ENCODE assay signal across 9 cellular contexts in the genomic region with DNA sequence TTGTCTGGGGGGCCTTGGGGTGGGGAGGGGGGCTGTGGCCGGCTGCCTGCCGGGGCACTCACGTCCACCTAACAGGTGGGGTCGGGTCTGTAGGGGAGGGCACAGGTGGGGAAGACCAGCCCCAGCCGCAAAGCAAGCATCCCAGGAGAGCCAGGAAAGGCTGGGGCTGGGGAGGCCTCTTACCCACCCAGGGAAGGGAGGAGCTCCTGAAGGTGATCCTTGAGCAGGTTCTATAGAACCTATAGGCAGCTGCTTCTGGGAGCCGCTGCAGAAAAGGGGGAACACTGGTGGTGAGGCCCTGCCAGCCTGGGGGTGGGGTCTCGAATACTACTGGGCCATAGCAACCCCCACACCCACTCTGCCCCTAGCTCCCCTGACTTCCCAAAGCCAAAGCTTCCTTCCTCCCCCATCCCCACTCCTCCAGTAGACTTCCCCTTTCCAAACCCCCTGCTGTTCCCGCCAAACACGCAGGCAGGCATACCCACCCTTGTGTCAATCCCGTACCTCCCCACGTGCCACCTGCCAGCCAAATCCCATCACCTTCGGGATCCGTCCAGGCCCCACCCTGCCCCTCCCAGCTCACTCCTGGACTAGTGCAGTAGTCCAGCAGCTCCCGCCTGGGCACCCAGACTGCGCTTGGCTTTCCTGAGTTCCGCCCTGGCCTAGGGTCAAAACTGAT. TPM values are rescaled to one million over a fixed set of nuclear protein-coding genes. Genes with fewer than 3 reads are reported as not detected.
DNase-seq lines count a peak whose midpoint lies in the region; FAIRE-seq and TF ChIP-seq lines count a peak whose summit lies in the region.
"Had no signal": no experiment of that assay in that cellular context is flagged by ENCODE, and none has a peak within 500 bp of the region (broad histone marks: within the 10 kb centered on the region; RNA-seq: fewer than 3 reads in every experiment).

No MANE protein-coding gene starts in this region.

- FAIRE-seq in GM19239 (lab: Jason Lieb, UNC) = no peak
- FAIRE-seq: TTC549 had no signal

- DNase-seq in NB4 (ENCODE audit: low read depth) (peak; percentile 84), colonic mucosa (peak; percentile 94), neural crest cell (ENCODE audit: low read depth, low spot score) (no peak), KG1 (lab: John Stamatoyannopoulos, UW) (no peak), GM19239 (ENCODE audit: insufficient read length, low spot score) (no peak), GM19238 (ENCODE audit: insufficient read length, low spot score) (no peak), HuH-7 (ENCODE audit: low spot score) (no peak)

- H3K27ac Mint-ChIP-seq in neural crest cell (ENCODE audit: unreplicated experiment) = no peak overlapping the region

- intact Hi-C loops in colonic mucosa (cut with DNase I) = no loop called here

- H3K4me3 Mint-ChIP-seq in neural crest cell = peak overlapping the region; percentile 47

- H3K36me3 ChIP-seq in BLaER1 = peaks cover 6% of the 10 kb centered on the region
- no peaks in the 10 kb centered on the region for H3K36me3 ChIP-seq in colonic mucosa

- no peak for TF ChIP-seq POLR2A in NB4 (IDR thresholded peaks at IDR 0.05; ENCODE audit: extremely low read depth, insufficient read length)

- H3K27ac ChIP-seq in BLaER1 (peak overlapping the region; percentile 99), colonic mucosa (peak overlapping the region; percentile 98)

- peaks cover 22% of the 10 kb centered on the region for H3K4me1 Mint-ChIP-seq in neural crest cell

- H3K4me1 ChIP-seq in BLaER1 = peaks cover 74% of the 10 kb centered on the region
- H3K4me1 ChIP-seq in colonic mucosa = peaks cover 61% of the 10 kb centered on the region

- H3K9me3 ChIP-seq in BLaER1 = no peaks in the 10 kb centered on the region
- no peaks in the 10 kb centered on the region for H3K9me3 ChIP-seq in colonic mucosa

- no peak for TF ChIP-seq CTCF in NB4 (IDR thresholded peaks at IDR 0.05; ENCODE audit: low read depth, low read length)
- TF ChIP-seq CTCF in colonic mucosa (IDR thresholded peaks at IDR 0.05) = no peak
- TF ChIP-seq CTCF in neural crest cell (conservative IDR thresholded peaks at IDR 0.05) = no peak

- H3K9me3 Mint-ChIP-seq in neural crest cell = no peaks in the 10 kb centered on the region

- no peaks in the 10 kb centered on the region for H3K36me3 Mint-ChIP-seq in neural crest cell (ENCODE audit: low read depth)

- peak overlapping the region; percentile 99 for H3K4me2 ChIP-seq in BLaER1

- H4K20me1 ChIP-seq in BLaER1 = peaks cover 64% of the 10 kb centered on the region

- H3K27me3 Mint-ChIP-seq in neural crest cell (ENCODE audit: low read depth) = peaks cover 25% of the 10 kb centered on the region

- H3K4me3 ChIP-seq in BLaER1 = peak overlapping the region; percentile 96
- H3K4me3 ChIP-seq in NB4 (ENCODE audit: low read depth, low read length) = peak overlapping the region; percentile 49
- H3K4me3 ChIP-seq in colonic mucosa = peak overlapping the region; percentile 45

- peak overlapping the region; percentile 94 for H3K9ac ChIP-seq in BLaER1
- peak overlapping the region; percentile 85 to 98 for H3K9ac ChIP-seq in colonic mucosa (ENCODE audit: low read depth in 2 of 2, low read length in 2 of 2)

- H3K27me3 ChIP-seq in BLaER1 = no peaks in the 10 kb centered on the region
- H3K27me3 ChIP-seq in colonic mucosa = no peaks in the 10 kb centered on the region

RNA-seq across cellular contexts. Expression of a gene that starts 5.6 kb away (rescaled TPM):
- total RNA-seq in colonic mucosa = 10 to 100 TPM; 31.1 to 34.8 TPM
- 18.9 and 20.7 TPM in 2 replicates for total RNA-seq in neural crest cell

RNA-seq across cellular contexts. Expression of a gene that starts 9.5 kb away (rescaled TPM):
- total RNA-seq in colonic mucosa = 10 to 100 TPM; 42.0 to 51.7 TPM
- 40.8 and 45.3 TPM in 2 replicates for total RNA-seq in neural crest cell

RNA-seq across cellular contexts. Expression of a gene that starts 27.5 kb away (rescaled TPM):
- total RNA-seq in colonic mucosa = 10 to 100 TPM; 53.3 to 78.5 TPM
- total RNA-seq in neural crest cell = 73.9 and 74.1 TPM in 2 replicates

RNA-seq across cellular contexts. Expression of a gene that starts 45.7 kb away (rescaled TPM):
- total RNA-seq in colonic mucosa = under 1 TPM; 0.15 to 0.42 TPM
- total RNA-seq in neural crest cell = 1.1 and 1.5 TPM in 2 replicates

RNA-seq across cellular contexts. Expression of a gene that starts 47.4 kb away (rescaled TPM):
- total RNA-seq in colonic mucosa = 10 to 100 TPM; 14.2 to 24.7 TPM
- total RNA-seq in neural crest cell = 13.7 and 14.1 TPM in 2 replicates

Comparison
In these comparisons a context has a peak if more than half of its experiments do, and no peak if none do; other contexts are left out.
1. H3K4me3 ChIP-seq: peak in every context shown above with its lines; median percentile 96 in BLaER1; 49 in NB4; 45 in colonic mucosa.
2. DNase-seq: peak in NB4 (single experiment) and colonic mucosa (single experiment); none in neural crest cell (single experiment), KG1 (single experiment), GM19239 (single experiment), GM19238 (single experiment) and HuH-7 (single experiment).